24 cellular contexts compared by ENCODE assay signal in genomic region chr7:102456327-102456726, GRCh38. TPM values are rescaled to one million over a fixed set of nuclear protein-coding genes. Genes with fewer than 3 reads are reported as not detected.
A peak's percentile ranks its signal among the peaks of the same experiment; 100 is the strongest.
DNase-seq lines count a peak whose midpoint lies in the region; ATAC-seq, FAIRE-seq and TF ChIP-seq lines count a peak whose summit lies in the region.
"Had no signal": no experiment of that assay in that cellular context is flagged by ENCODE, and none has a peak within 500 bp of the region (broad histone marks: within the 10 kb centered on the region; RNA-seq: fewer than 3 reads in every experiment).

No MANE protein-coding gene starts in this region.

- no peaks in the 10 kb centered on the region for H3K27me3 Mint-ChIP-seq in MCF 10A (ENCODE audit: insufficient read depth, unreplicated experiment)
- H3K27me3 Mint-ChIP-seq: CD4-positive, alpha-beta T cell; stimulated activated naive CD8-positive, alpha-beta T cell treated with anti-CD3 and anti-CD28 coated beads, Interleukin-15, amount 100 ng/mL, for 72 hours had no signal

- ATAC-seq in SK-N-SH treated with all-trans-retinoic acid at 6 μM for 48 hours (peak; percentile 73), mucosa of descending colon (no peak)
- ATAC-seq: gastrocnemius medialis; left lung; sciatic nerve; stimulated activated naive CD8-positive, alpha-beta T cell treated with anti-CD3 and anti-CD28 coated beads, Interleukin-15, amount 100 ng/mL, for 72 hours had no signal

- H3K4me1 Mint-ChIP-seq in MCF 10A (ENCODE audit: insufficient read depth, unreplicated experiment), result no peaks in the 10 kb centered on the region

- H3K4me3 ChIP-seq in mammary epithelial cell (replicated peaks in 1 of 3; ENCODE audit: insufficient read depth in 1 of 3, low read depth in 2 of 3, low read length in 3 of 3) (no peak overlapping the region), foreskin fibroblast (ENCODE audit: low read depth in 1 of 2, low read length in 2 of 2) (no peak overlapping the region), uterus (no peak overlapping the region), mucosa of descending colon (no peak overlapping the region)
- H3K4me3 ChIP-seq: ascending aorta, gastrocnemius medialis, left lung had no signal

- no peaks in the 10 kb centered on the region for H3K9me3 Mint-ChIP-seq in MCF 10A (ENCODE audit: unreplicated experiment)
- H3K9me3 Mint-ChIP-seq: CD4-positive, alpha-beta T cell; stimulated activated naive CD8-positive, alpha-beta T cell treated with anti-CD3 and anti-CD28 coated beads, Interleukin-15, amount 100 ng/mL, for 72 hours had no signal

- H3K9ac ChIP-seq in mammary epithelial cell (ENCODE audit: insufficient read depth, low read length), result no peak overlapping the region

- no peak overlapping the region for H2AFZ ChIP-seq in mammary epithelial cell (ENCODE audit: low read depth, low read length)

- in situ Hi-C loops in mammary epithelial cell (cut with MboI; ENCODE audit: low sequenced_read_pairs in 2 of 2), result no loop called here

- intact Hi-C loops in MCF 10A (cut with micrococcal nuclease) (no loop called here), mammary epithelial cell (cut with micrococcal nuclease) (no loop called here), uterus (cut with DNase I; ENCODE audit: low total_unique reads) (no loop called here), mucosa of descending colon (cut with DNase I, micrococcal nuclease) (no loop called here)

- H3K4me2 ChIP-seq in mammary epithelial cell (ENCODE audit: insufficient read depth, low read depth, low read length), result no peak overlapping the region

- POLR2A ChIA-PET in MCF 10A (lab: Yijun Ruan, JAX), result interaction anchor here (0.6 to 2.2 kb wide), 3 partner anchors 8 to 1525 kb away, joined by 3 to 10 read pairs (median 3); partner anchors contain the start of genes ALKBH4 and LRWD1

- FAIRE-seq in urothelium cell line (lab: Jason Lieb, UNC), result peak; percentile 68
- FAIRE-seq: endothelial cell of umbilical vein, H1 had no signal

- no peak for TF ChIP-seq POLR2A in uterus (IDR thresholded peaks at IDR 0.05)

- no peaks in the 10 kb centered on the region for H4K20me1 ChIP-seq in mammary epithelial cell (ENCODE audit: insufficient read depth, low read length)

- H3K9me3 ChIP-seq in mammary epithelial cell (replicated peaks; ENCODE audit: insufficient read depth, low read length) (no peaks in the 10 kb centered on the region), uterus (no peaks in the 10 kb centered on the region), mucosa of descending colon (no peaks in the 10 kb centered on the region)
- H3K9me3 ChIP-seq: ascending aorta, gastrocnemius medialis, left lung had no signal

- H3K27me3 ChIP-seq in mammary epithelial cell (ENCODE audit: insufficient read depth, low read length) (no peaks in the 10 kb centered on the region), uterus (no peaks in the 10 kb centered on the region)
- H3K27me3 ChIP-seq: ascending aorta, gastrocnemius medialis, left lung had no signal

- DNase-seq in MCF 10A (ENCODE audit: unreplicated experiment), result peak; percentile 32
- DNase-seq in mammary epithelial cell, result no peak
- DNase-seq in foreskin fibroblast, result peak; percentile 35 to 52
- peak; percentile 88 for DNase-seq in urothelium cell line (ENCODE audit: low spot score)
- no peak for DNase-seq in uterus
- no peak for DNase-seq in mucosa of descending colon
- DNase-seq in NCI-H2227 treated with DMSO at 0.1 percent for 48 hours (lab: John Stamatoyannopoulos, UW), result no peak
- DNase-seq: activated CD4-positive, alpha-beta T cell treated with anti-CD3 and anti-CD28 coated beads, Interleukin-2, amount 50 U/mL, for 4 hours; activated naive CD4-positive, alpha-beta T cell treated with Interleukin-2 at 50 U/mL for 16 hours; CD4-positive, alpha-beta T cell; cortex of kidney; DND-41; gastrocnemius medialis; left lung; NK-92 treated with Interleukin-12 subunit alpha and Interleukin-12 subunit beta, amount 100 ng/mL, for 24 hours; RPMI8226; stimulated activated CD4-positive, alpha-beta T cell treated with anti-CD3 and anti-CD28 coated beads, Interleukin-2, amount 100 ng/mL, for 24 hours; stimulated activated naive CD8-positive, alpha-beta T cell treated with anti-CD3 and anti-CD28 coated beads, Interleukin-15, amount 100 ng/mL, for 72 hours; trophoblast cell had no signal

- dilution Hi-C loops in mammary epithelial cell (cut with HindIII; ENCODE audit: low sequenced_read_pairs), result no loop called here

- H3K27ac Mint-ChIP-seq in MCF 10A (ENCODE audit: low read depth, unreplicated experiment), result no peak overlapping the region
- H3K27ac Mint-ChIP-seq: CD4-positive, alpha-beta T cell; stimulated activated naive CD8-positive, alpha-beta T cell treated with anti-CD3 and anti-CD28 coated beads, Interleukin-15, amount 100 ng/mL, for 72 hours had no signal

- 97% methylated on average over 6 of the region's 10 CpGs for WGBS in mammary epithelial cell (ENCODE audit: low coverage, missing lambda C conversion rate)

- no peak overlapping the region for H3K4me3 Mint-ChIP-seq in MCF 10A (ENCODE audit: unreplicated experiment)
- H3K4me3 Mint-ChIP-seq: CD4-positive, alpha-beta T cell; stimulated activated naive CD8-positive, alpha-beta T cell treated with anti-CD3 and anti-CD28 coated beads, Interleukin-15, amount 100 ng/mL, for 72 hours had no signal

- H3K79me2 ChIP-seq in mammary epithelial cell (ENCODE audit: insufficient read depth, low read length), result no peaks in the 10 kb centered on the region

- TF ChIP-seq CTCF in MCF 10A (IDR thresholded peaks at IDR 0.05; ENCODE audit: unreplicated experiment) (no peak), mammary epithelial cell (conservative IDR thresholded peaks at IDR 0.05 in 1 of 2, IDR thresholded peaks at IDR 0.05 in 1 of 2; ENCODE audit: extremely low read depth in 1 of 2, insufficient read depth in 1 of 2, low read depth in 1 of 2, low read length in 2 of 2) (no peak), foreskin fibroblast (IDR thresholded peaks at IDR 0.05; ENCODE audit: low read depth, low read length) (no peak), uterus (IDR thresholded peaks at IDR 0.05) (no peak), mucosa of descending colon (IDR thresholded peaks at IDR 0.05) (no peak)

- peaks cover 45% of the 10 kb centered on the region for H3K36me3 Mint-ChIP-seq in MCF 10A (ENCODE audit: insufficient read depth, unreplicated experiment)

- H3K4me1 ChIP-seq in mammary epithelial cell (ENCODE audit: insufficient read depth, low read length), result peaks cover 6% of the 10 kb centered on the region
- H3K4me1 ChIP-seq in uterus, result no peaks in the 10 kb centered on the region
- H3K4me1 ChIP-seq in mucosa of descending colon (ENCODE audit: low read depth), result no peaks in the 10 kb centered on the region
- H3K4me1 ChIP-seq: ascending aorta, gastrocnemius medialis, left lung had no signal

- no peak overlapping the region for H3K27ac ChIP-seq in mammary epithelial cell (ENCODE audit: insufficient read depth, low read depth, low read length)
- H3K27ac ChIP-seq in uterus, result no peak overlapping the region
- H3K27ac ChIP-seq: ascending aorta, gastrocnemius medialis, left lung had no signal

- CTCF ChIA-PET in MCF 10A (lab: Yijun Ruan, JAX) (interaction anchor here (0.7 kb wide), 1 partner anchor 179 kb away, joined by 3 read pairs; no protein-coding TSS in a partner anchor), mammary epithelial cell (lab: Charles Lee; ENCODE audit: low non-redundant PET) (no interaction called here)

- BruUV-seq in MCF 10A (replicated peaks; lab: Mats Ljungman, UMichigan) (no TSS peak), mammary epithelial cell (replicated peaks; lab: Mats Ljungman, UMichigan) (no TSS peak)

- peaks cover 6% of the 10 kb centered on the region for H3K36me3 ChIP-seq in mammary epithelial cell (ENCODE audit: insufficient read depth, low read length)
- no peaks in the 10 kb centered on the region for H3K36me3 ChIP-seq in uterus
- peaks cover 4% of the 10 kb centered on the region for H3K36me3 ChIP-seq in mucosa of descending colon (ENCODE audit: low read depth)

TF ChIP-seq in SK-N-SH treated with all-trans-retinoic acid at 6 μM for 48 hours, 23 proteins besides CTCF, POLR2A, EP300 and RAD21 (continues in another document):
- TF ChIP-seq, protein P1, sequence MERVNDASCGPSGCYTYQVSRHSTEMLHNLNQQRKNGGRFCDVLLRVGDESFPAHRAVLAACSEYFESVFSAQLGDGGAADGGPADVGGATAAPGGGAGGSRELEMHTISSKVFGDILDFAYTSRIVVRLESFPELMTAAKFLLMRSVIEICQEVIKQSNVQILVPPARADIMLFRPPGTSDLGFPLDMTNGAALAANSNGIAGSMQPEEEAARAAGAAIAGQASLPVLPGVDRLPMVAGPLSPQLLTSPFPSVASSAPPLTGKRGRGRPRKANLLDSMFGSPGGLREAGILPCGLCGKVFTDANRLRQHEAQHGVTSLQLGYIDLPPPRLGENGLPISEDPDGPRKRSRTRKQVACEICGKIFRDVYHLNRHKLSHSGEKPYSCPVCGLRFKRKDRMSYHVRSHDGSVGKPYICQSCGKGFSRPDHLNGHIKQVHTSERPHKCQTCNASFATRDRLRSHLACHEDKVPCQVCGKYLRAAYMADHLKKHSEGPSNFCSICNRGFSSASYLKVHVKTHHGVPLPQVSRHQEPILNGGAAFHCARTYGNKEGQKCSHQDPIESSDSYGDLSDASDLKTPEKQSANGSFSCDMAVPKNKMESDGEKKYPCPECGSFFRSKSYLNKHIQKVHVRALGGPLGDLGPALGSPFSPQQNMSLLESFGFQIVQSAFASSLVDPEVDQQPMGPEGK (CRISPR knock-in tag; IDR thresholded peaks at IDR 0.05; ENCODE audit: borderline replicate concordance), result no peak
- no peak for TF ChIP-seq ZFP3 (CRISPR knock-in tag; IDR thresholded peaks at IDR 0.05)

RNA-seq across cellular contexts. Expression of gene ALKBH4, which starts 8.3 kb away (rescaled TPM):
- 5.9 and 10.3 TPM in 2 replicates for total RNA-seq in MCF 10A (2022)
- 10 to 100 TPM in 1 of 2 donors, 1 to 10 TPM in 1; 9.2 to 12.5 TPM for total RNA-seq in mammary epithelial cell
- polyA plus RNA-seq in mammary epithelial cell, result 5.3 TPM
- polyA minus RNA-seq in mammary epithelial cell, result 0.41 TPM
- 10 to 100 TPM in 3 of 4 donors, 1 to 10 TPM in 1; 8.7 to 31.3 (median 15.8) TPM for total RNA-seq in uterus
- total RNA-seq in mucosa of descending colon, result 10 to 100 TPM in 1 of 3 donors, 1 to 10 TPM in 2; 8.4 to 11.1 (median 10.0) TPM

RNA-seq across cellular contexts. Expression of gene LRWD1, which starts 8.5 kb away (rescaled TPM):
- 15.6 and 18.9 TPM in 2 replicates for total RNA-seq in MCF 10A (2022)
- 10 to 100 TPM; 17.8 to 18.3 TPM for total RNA-seq in mammary epithelial cell
- polyA plus RNA-seq in mammary epithelial cell, result 18.0 TPM
- polyA minus RNA-seq in mammary epithelial cell, result 10.0 TPM
- 10 to 100 TPM; 16.7 to 25.6 (median 22.4) TPM for total RNA-seq in uterus
- 10 to 100 TPM; 12.7 to 17.6 (median 13.3) TPM for total RNA-seq in mucosa of descending colon

RNA-seq across cellular contexts. Expression of gene POLR2J, which starts 22.4 kb away (rescaled TPM):
- 50.0 and 51.4 TPM in 2 replicates for total RNA-seq in MCF 10A (2022)
- 10 to 100 TPM; 19.3 to 50.5 TPM for total RNA-seq in mammary epithelial cell
- polyA plus RNA-seq in mammary epithelial cell, result 75.1 TPM
- 5.2 TPM for polyA minus RNA-seq in mammary epithelial cell
- 10 to 100 TPM in 3 of 4 donors, 1 to 10 TPM in 1; 8.2 to 38.8 (median 14.0) TPM for total RNA-seq in uterus
- 10 to 100 TPM; 44.0 to 59.3 (median 45.6) TPM for total RNA-seq in mucosa of descending colon

RNA-seq across cellular contexts. Expression of gene ORAI2, which starts 23.0 kb away (rescaled TPM):
- total RNA-seq in MCF 10A (2022) (9.1 and 15.4 TPM in 2 replicates), mammary epithelial cell (10 to 100 TPM; 17.3 to 28.0 TPM), uterus (10 to 100 TPM; 15.6 to 48.9 (median 39.0) TPM), mucosa of descending colon (1 to 10 TPM; 2.8 to 9.8 (median 7.5) TPM)
- polyA plus RNA-seq in mammary epithelial cell, result 10.7 TPM
- polyA minus RNA-seq in mammary epithelial cell, result 13.6 TPM

Comparison
In these comparisons a context has a peak if more than half of its experiments do, and no peak if none do; other contexts are left out.
1. DNase-seq: peak in MCF 10A (single experiment), foreskin fibroblast (2 of 2) and urothelium cell line (single experiment); none in mammary epithelial cell (single experiment), uterus (0 of 2), mucosa of descending colon (0 of 3) and NCI-H2227 treated with DMSO at 0.1 percent for 48 hours (single experiment).